ENCODE assay signal across 20 cellular contexts in the genomic region with DNA sequence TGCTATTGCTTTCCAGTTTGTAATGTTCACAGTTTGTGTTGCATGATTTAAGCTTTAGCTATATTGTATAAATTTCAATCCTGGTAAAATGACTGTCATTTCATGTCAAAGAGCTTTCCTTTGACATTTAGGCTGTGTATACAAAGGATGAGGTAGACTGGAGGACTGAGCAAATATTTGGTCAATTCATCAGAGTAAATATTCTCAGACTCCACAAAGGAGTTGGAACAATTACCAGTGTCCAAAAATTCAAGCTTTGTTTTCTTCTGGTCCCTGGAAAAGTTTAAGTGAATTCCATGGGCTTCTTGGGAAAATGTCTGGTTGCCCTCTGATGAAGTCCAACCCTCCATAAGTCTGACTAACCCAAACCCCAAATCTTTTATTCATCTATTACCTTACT.
DNase-seq lines count a peak whose midpoint lies in the region; ATAC-seq, FAIRE-seq and TF ChIP-seq lines count a peak whose summit lies in the region.
"Had no signal": no experiment of that assay in that cellular context is flagged by ENCODE, and none has a peak within 500 bp of the region (broad histone marks: within the 10 kb centered on the region; RNA-seq: fewer than 3 reads in every experiment).

No MANE protein-coding gene starts in this region.

- H3K27ac ChIP-seq in HepG2 (ENCODE audit: extremely low read length, insufficient read depth, low read length) (no peak overlapping the region), right lobe of liver (no peak overlapping the region), endodermal cell (ENCODE audit: low read depth, low read length) (no peak overlapping the region)
- H3K27ac ChIP-seq: BLaER1 treated with 17β-estradiol and CSF1 and Interleukin-3, amounts not matched to agents 10 nM and 100 nM had no signal

- no peaks in the 10 kb centered on the region for H3K27me3 ChIP-seq in HepG2 (ENCODE audit: control insufficient read depth in 1 of 2, insufficient read depth in 2 of 2, low read length in 2 of 2)
- H3K27me3 ChIP-seq in right lobe of liver = no peaks in the 10 kb centered on the region
- H3K27me3 ChIP-seq in endodermal cell (ENCODE audit: control insufficient read depth, insufficient read depth, low read length, poor library complexity, severe bottlenecking) = no peaks in the 10 kb centered on the region

- no peak overlapping the region for H3K4me3 ChIP-seq in HepG2 (replicated peaks in 1 of 3; ENCODE audit: insufficient read depth in 1 of 3, low read depth in 2 of 3, low read length in 3 of 3)
- H3K4me3 ChIP-seq in right lobe of liver = no peak overlapping the region
- no peak overlapping the region for H3K4me3 ChIP-seq in endodermal cell (ENCODE audit: low read length)
- H3K4me3 ChIP-seq: BLaER1 treated with 17β-estradiol and CSF1 and Interleukin-3, amounts not matched to agents 10 nM and 100 nM; HAP-1 had no signal

- BruUV-seq in HepG2 (replicated peaks; lab: Mats Ljungman, UMichigan) = no TSS peak

- TF ChIP-seq POLR2A in HepG2 (IDR thresholded peaks at IDR 0.05; ENCODE audit: insufficient read depth in 1 of 2, low read depth in 2 of 2, low read length in 2 of 2) (no peak), right lobe of liver (IDR thresholded peaks at IDR 0.05) (no peak)

- no peak overlapping the region for H3K4me3 Mint-ChIP-seq in endodermal cell
- H3K4me3 Mint-ChIP-seq: B cell; CD8-positive, alpha-beta memory T cell; IgD-negative memory B cell had no signal

- TF ChIP-seq EP300 in HepG2 (IDR thresholded peaks at IDR 0.05; ENCODE audit: low read depth in 2 of 2, low read length in 2 of 2) (0 out of 4 replicates have a peak, but pooled peaks of 1 of the 2 experiments have one; percentile 14), HepG2 (CRISPR knock-in tag; IDR thresholded peaks at IDR 0.05; ENCODE audit: borderline replicate concordance) (no peak)

- POLR2A ChIA-PET in HepG2 (lab: Yijun Ruan, JAX) = no interaction called here

- H4K20me1 ChIP-seq in HepG2 (ENCODE audit: insufficient read depth, low read length) = no peaks in the 10 kb centered on the region
- H4K20me1 ChIP-seq: BLaER1 treated with 17β-estradiol and CSF1 and Interleukin-3, amounts not matched to agents 10 nM and 100 nM had no signal

- intact Hi-C loops in HepG2 (cut with micrococcal nuclease; ENCODE audit: unreplicated experiment) (no loop called here), right lobe of liver (cut with DNase I) (no loop called here)

- TF ChIP-seq CTCF in HepG2 (CRISPR knock-in tag; IDR thresholded peaks at IDR 0.05) = no peak
- no peak for TF ChIP-seq CTCF in right lobe of liver (IDR thresholded peaks at IDR 0.05)
- TF ChIP-seq CTCF in endodermal cell (conservative IDR thresholded peaks at IDR 0.05) = no peak

- CTCF ChIA-PET in HepG2 (lab: Yijun Ruan, JAX; ENCODE audit: low intra/inter-chr PET ratio, low total read pairs) = no interaction called here

- H3K9ac ChIP-seq in HepG2 (ENCODE audit: insufficient read depth, low read depth, low read length) = no peak overlapping the region
- no peak overlapping the region for H3K9ac ChIP-seq in endodermal cell (ENCODE audit: extremely low read depth, low read length, poor library complexity, severe bottlenecking)
- H3K9ac ChIP-seq: BLaER1 treated with 17β-estradiol and CSF1 and Interleukin-3, amounts not matched to agents 10 nM and 100 nM had no signal

- H3K9me3 ChIP-seq in HepG2 (ENCODE audit: low read length) = no peaks in the 10 kb centered on the region
- no peaks in the 10 kb centered on the region for H3K9me3 ChIP-seq in right lobe of liver
- H3K9me3 ChIP-seq in endodermal cell (ENCODE audit: control insufficient read depth, low read length) = no peaks in the 10 kb centered on the region
- H3K9me3 ChIP-seq: HAP-1 had no signal

- H3K27me3 Mint-ChIP-seq in endodermal cell (ENCODE audit: insufficient read depth) = no peaks in the 10 kb centered on the region
- H3K27me3 Mint-ChIP-seq: B cell; CD8-positive, alpha-beta memory T cell; IgD-negative memory B cell had no signal

- DNase-seq in HepG2 (ENCODE audit: low spot score) (peak; percentile 44), right lobe of liver (no peak), NCI-H146 treated with DMSO at 0.1 percent for 48 hours (lab: John Stamatoyannopoulos, UW; ENCODE audit: unreplicated experiment) (peak; percentile 31), NCI-H748 treated with DMSO at 0.1 percent for 48 hours (lab: John Stamatoyannopoulos, UW) (peak; percentile 45), endodermal cell (no peak), KG1 (lab: John Stamatoyannopoulos, UW) (no peak)
- DNase-seq: 8988T; CD8-positive, alpha-beta memory T cell; COR-L47; DMS 273 treated with DMSO at 0.1 percent for 48 hours; DMS79; GDM1; KBM-7 had no signal

- no peaks in the 10 kb centered on the region for H3K36me3 ChIP-seq in HepG2 (replicated peaks in 1 of 2; ENCODE audit: control insufficient read depth in 1 of 2, insufficient read depth in 2 of 2, low read length in 2 of 2)
- no peaks in the 10 kb centered on the region for H3K36me3 ChIP-seq in right lobe of liver
- no peaks in the 10 kb centered on the region for H3K36me3 ChIP-seq in endodermal cell (ENCODE audit: control insufficient read depth, insufficient read depth, low read length)
- H3K36me3 ChIP-seq: BLaER1 treated with 17β-estradiol and CSF1 and Interleukin-3, amounts not matched to agents 10 nM and 100 nM; HAP-1 had no signal

- FAIRE-seq in HepG2 (lab: Jason Lieb, UNC) = peak; percentile 39
- FAIRE-seq: HTR-8/SVneo had no signal

- peak; percentile 49; the same call in 1 of the 3 replicates for ATAC-seq in HepG2
- ATAC-seq in right lobe of liver = no peak
- ATAC-seq in HG03442 (IDR thresholded peaks at IDR 0.05; ENCODE audit: unreplicated experiment) = no peak
- no peak for ATAC-seq in GM19452 (IDR thresholded peaks at IDR 0.05; ENCODE audit: unreplicated experiment)

- no peak overlapping the region for H2AFZ ChIP-seq in HepG2 (ENCODE audit: low read length)

- H3K9me3 Mint-ChIP-seq in endodermal cell = peaks cover 6% of the 10 kb centered on the region
- H3K9me3 Mint-ChIP-seq: IgD-negative memory B cell had no signal

- H3K79me2 ChIP-seq in HepG2 (ENCODE audit: insufficient read depth, low read length) = no peaks in the 10 kb centered on the region

- H3K4me2 ChIP-seq in HepG2 (ENCODE audit: low read depth, low read length) = no peak overlapping the region
- H3K4me2 ChIP-seq: BLaER1 treated with 17β-estradiol and CSF1 and Interleukin-3, amounts not matched to agents 10 nM and 100 nM had no signal

- peak overlapping the region; percentile 79 for H3K27ac Mint-ChIP-seq in endodermal cell
- H3K27ac Mint-ChIP-seq: B cell; CD8-positive, alpha-beta memory T cell; IgD-negative memory B cell had no signal

- in situ Hi-C loops in HepG2 (cut with HindIII; ENCODE audit: extremely low pct_ligation_motif_present, low pct_unique_long_range_greater_than_20kb) = no loop called here

- peaks cover 16% of the 10 kb centered on the region for H3K4me1 Mint-ChIP-seq in endodermal cell
- H3K4me1 Mint-ChIP-seq: B cell; CD8-positive, alpha-beta memory T cell; IgD-negative memory B cell had no signal

- H3K36me3 Mint-ChIP-seq in endodermal cell (ENCODE audit: low read depth) = no peaks in the 10 kb centered on the region
- H3K36me3 Mint-ChIP-seq: CD8-positive, alpha-beta memory T cell; IgD-negative memory B cell had no signal

- TF ChIP-seq RAD21 in HepG2 (CRISPR knock-in tag; IDR thresholded peaks at IDR 0.05) = no peak

- H3K4me1 ChIP-seq in HepG2 (ENCODE audit: insufficient read depth, low read length) = peaks cover 16% of the 10 kb centered on the region
- no peaks in the 10 kb centered on the region for H3K4me1 ChIP-seq in right lobe of liver
- H3K4me1 ChIP-seq in endodermal cell (ENCODE audit: control insufficient read depth, insufficient read depth, low read length) = peaks cover 4% of the 10 kb centered on the region
- H3K4me1 ChIP-seq: BLaER1 treated with 17β-estradiol and CSF1 and Interleukin-3, amounts not matched to agents 10 nM and 100 nM had no signal

TF ChIP-seq in HepG2, 621 proteins besides CTCF, POLR2A, EP300 and RAD21 (continues in another document):
- TF ChIP-seq, protein P1, sequence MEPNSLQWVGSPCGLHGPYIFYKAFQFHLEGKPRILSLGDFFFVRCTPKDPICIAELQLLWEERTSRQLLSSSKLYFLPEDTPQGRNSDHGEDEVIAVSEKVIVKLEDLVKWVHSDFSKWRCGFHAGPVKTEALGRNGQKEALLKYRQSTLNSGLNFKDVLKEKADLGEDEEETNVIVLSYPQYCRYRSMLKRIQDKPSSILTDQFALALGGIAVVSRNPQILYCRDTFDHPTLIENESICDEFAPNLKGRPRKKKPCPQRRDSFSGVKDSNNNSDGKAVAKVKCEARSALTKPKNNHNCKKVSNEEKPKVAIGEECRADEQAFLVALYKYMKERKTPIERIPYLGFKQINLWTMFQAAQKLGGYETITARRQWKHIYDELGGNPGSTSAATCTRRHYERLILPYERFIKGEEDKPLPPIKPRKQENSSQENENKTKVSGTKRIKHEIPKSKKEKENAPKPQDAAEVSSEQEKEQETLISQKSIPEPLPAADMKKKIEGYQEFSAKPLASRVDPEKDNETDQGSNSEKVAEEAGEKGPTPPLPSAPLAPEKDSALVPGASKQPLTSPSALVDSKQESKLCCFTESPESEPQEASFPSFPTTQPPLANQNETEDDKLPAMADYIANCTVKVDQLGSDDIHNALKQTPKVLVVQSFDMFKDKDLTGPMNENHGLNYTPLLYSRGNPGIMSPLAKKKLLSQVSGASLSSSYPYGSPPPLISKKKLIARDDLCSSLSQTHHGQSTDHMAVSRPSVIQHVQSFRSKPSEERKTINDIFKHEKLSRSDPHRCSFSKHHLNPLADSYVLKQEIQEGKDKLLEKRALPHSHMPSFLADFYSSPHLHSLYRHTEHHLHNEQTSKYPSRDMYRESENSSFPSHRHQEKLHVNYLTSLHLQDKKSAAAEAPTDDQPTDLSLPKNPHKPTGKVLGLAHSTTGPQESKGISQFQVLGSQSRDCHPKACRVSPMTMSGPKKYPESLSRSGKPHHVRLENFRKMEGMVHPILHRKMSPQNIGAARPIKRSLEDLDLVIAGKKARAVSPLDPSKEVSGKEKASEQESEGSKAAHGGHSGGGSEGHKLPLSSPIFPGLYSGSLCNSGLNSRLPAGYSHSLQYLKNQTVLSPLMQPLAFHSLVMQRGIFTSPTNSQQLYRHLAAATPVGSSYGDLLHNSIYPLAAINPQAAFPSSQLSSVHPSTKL (CRISPR knock-in tag; IDR thresholded peaks at IDR 0.05) = peak; percentile 42
- TF ChIP-seq FOXA3 (CRISPR knock-in tag; IDR thresholded peaks at IDR 0.05) (0 out of 2 replicates have a peak, but pooled peaks have one; percentile 36), SOX6 (IDR thresholded peaks at IDR 0.05) (no peak), SOX6 (CRISPR knock-in tag; IDR thresholded peaks at IDR 0.05) (peak; percentile 62), ZNF292 (CRISPR knock-in tag; IDR thresholded peaks at IDR 0.05; ENCODE audit: borderline replicate concordance, low read depth) (no peak), SOX5 (CRISPR knock-in tag; IDR thresholded peaks at IDR 0.05; ENCODE audit: borderline replicate concordance) (peak; percentile 86), SOX13 (IDR thresholded peaks at IDR 0.05) (no peak), SOX13 (CRISPR knock-in tag; conservative IDR thresholded peaks at IDR 0.05 in 1 of 2, IDR thresholded peaks at IDR 0.05 in 1 of 2) (peak in 1 of 2 experiments; percentile 96; a peak in 2 of 4 replicates)

Comparison
In these comparisons a context has a peak if more than half of its experiments do, and no peak if none do; other contexts are left out.
1. DNase-seq: peak in HepG2 (single experiment), NCI-H146 treated with DMSO at 0.1 percent for 48 hours (single experiment) and NCI-H748 treated with DMSO at 0.1 percent for 48 hours (single experiment); none in right lobe of liver (0 of 3), endodermal cell (single experiment) and KG1 (single experiment).